Comparison of ENCODE assay signal across 1 cellular context in the genomic region with DNA sequence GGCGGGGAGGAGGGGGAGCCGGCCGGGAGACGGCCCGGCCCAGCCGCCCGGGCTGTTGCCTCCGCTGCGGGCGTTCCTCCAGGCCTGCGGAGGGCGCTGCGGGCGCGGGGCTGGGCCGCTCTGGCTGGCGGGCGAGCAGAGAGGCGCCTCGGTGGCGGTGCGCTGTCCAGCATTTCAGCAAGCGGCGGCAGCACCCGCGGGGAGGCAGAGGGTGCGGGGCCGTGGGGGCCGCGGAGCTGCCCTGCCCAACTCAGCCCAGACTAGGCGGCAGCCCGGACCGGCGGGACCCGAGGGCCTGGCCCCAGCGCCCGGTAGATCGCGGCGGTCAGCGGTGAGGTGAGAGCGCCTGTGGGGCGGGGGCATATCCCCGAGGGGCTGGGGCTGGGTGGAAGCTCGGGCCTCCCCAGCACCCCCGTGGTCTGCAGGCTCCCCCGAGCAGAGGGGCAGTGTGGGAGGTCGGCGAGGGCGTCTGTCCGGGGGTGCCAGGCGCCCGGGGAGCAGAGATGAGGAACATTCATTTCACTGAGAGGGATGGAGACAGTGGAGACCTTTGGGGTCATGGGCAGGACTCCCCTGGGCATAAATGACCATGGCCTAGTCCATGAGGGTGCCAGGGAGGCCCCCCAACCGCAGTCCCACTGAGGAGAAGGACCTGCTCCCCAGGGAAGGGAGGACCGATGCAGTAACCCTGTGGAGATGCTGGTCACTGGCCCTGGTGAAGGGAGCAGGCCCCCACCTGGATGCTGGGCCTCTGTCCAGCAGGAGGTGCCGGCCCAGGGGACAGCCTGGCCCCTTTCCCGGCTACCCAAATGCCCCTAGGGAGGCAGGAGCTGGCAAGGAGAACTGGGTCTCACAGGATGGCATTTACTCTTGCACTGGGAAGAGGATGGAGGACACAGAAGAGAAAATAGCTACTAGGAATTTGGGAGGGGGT.
A peak's percentile ranks its signal among the peaks of the same experiment; 100 is the strongest.
TF ChIP-seq lines count a peak whose summit lies in the region.

A gene with protein sequence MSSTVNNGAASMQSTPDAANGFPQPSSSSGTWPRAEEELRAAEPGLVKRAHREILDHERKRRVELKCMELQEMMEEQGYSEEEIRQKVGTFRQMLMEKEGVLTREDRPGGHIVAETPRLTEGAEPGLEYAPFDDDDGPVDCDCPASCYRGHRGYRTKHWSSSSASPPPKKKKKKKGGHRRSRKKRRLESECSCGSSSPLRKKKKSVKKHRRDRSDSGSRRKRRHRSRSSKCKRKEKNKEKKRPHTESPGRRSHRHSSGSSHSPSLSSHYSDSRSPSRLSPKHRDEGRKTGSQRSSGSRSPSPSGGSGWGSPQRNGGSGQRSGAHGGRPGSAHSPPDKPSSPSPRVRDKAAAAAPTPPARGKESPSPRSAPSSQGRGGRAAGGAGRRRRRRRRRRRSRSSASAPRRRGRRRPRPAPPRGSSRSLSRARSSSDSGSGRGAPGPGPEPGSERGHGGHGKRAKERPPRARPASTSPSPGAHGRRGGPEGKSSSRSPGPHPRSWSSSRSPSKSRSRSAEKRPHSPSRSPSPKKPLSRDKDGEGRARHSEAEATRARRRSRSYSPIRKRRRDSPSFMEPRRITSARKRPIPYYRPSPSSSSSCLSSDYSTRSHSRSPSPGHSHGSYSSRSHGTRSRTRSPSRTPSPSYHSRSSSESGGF (plus strand): TSS at position 165 of the 934 bp plus-strand sequence. CDS start 33,171 bp downstream, outside the sequence.

TF ChIP-seq in K562, 482 proteins besides CTCF, POLR2A, EP300 and RAD21 (continued from another document and continues in another):
- TF ChIP-seq PHF20 (IDR thresholded peaks at IDR 0.05; ENCODE audit: partially characterized antibody) (no peak), RFX1 (IDR thresholded peaks at IDR 0.05) (no peak), ZC3H8 (IDR thresholded peaks at IDR 0.05) (no peak), PURB (CRISPR knock-in tag; IDR thresholded peaks at IDR 0.05; ENCODE audit: low read depth) (no peak), MAFK (IDR thresholded peaks at IDR 0.05; ENCODE audit: low read length) (no peak), NR1H2 (CRISPR knock-in tag; IDR thresholded peaks at IDR 0.05) (peak; percentile 92; the same call in 1 of the 2 replicates), KLF13 (tag; IDR thresholded peaks at IDR 0.05; ENCODE audit: borderline replicate concordance, low read depth) (no peak), CBFB (CRISPR knock-in tag; IDR thresholded peaks at IDR 0.05) (peak; percentile 19; the same call in 1 of the 2 replicates), ZNF263 (CRISPR knock-in tag; IDR thresholded peaks at IDR 0.05; ENCODE audit: borderline replicate concordance) (peak; percentile 80), PYGO2 (tag; IDR thresholded peaks at IDR 0.05) (no peak), TAF7 (tag; IDR thresholded peaks at IDR 0.05) (no peak), FOXK1 (CRISPR knock-in tag; IDR thresholded peaks at IDR 0.05; ENCODE audit: borderline replicate concordance) (no peak), ZNF224 (CRISPR knock-in tag; IDR thresholded peaks at IDR 0.05) (peak; percentile 74; the same call in 1 of the 2 replicates), NFIC (IDR thresholded peaks at IDR 0.05) (no peak; the same call in 1 of the 2 replicates), TCF3 (CRISPR knock-in tag; IDR thresholded peaks at IDR 0.05) (peak; percentile 42), SMARCB1 (IDR thresholded peaks at IDR 0.05; ENCODE audit: insufficient read length, low read depth) (no peak), ESRRA (IDR thresholded peaks at IDR 0.05; ENCODE audit: borderline replicate concordance, low read depth) (peak; percentile 50; the same call in 1 of the 2 replicates), TOE1 (IDR thresholded peaks at IDR 0.05; ENCODE audit: borderline replicate concordance) (no peak), TOE1 (CRISPR knock-in tag; IDR thresholded peaks at IDR 0.05; ENCODE audit: borderline replicate concordance, low read depth) (peak; percentile 94), ETV6 (IDR thresholded peaks at IDR 0.05; ENCODE audit: borderline replicate concordance in 1 of 2, low read depth in 2 of 2, low read length in 1 of 2) (no peak), ETV6 (CRISPR knock-in tag; IDR thresholded peaks at IDR 0.05; ENCODE audit: borderline replicate concordance) (peak; percentile 50; the same call in 1 of the 2 replicates), NFYB (IDR thresholded peaks at IDR 0.05; ENCODE audit: extremely low read depth, insufficient read length) (no peak), SAFB2 (IDR thresholded peaks at IDR 0.05; ENCODE audit: borderline replicate concordance, low read depth, low read length, severe bottlenecking) (no peak), SMC3 (conservative IDR thresholded peaks at IDR 0.05; ENCODE audit: insufficient read depth, low read depth, low read length) (no peak; the same call in 1 of the 2 replicates), CCNT2 (IDR thresholded peaks at IDR 0.05; ENCODE audit: borderline replicate concordance, extremely low read depth, insufficient read length, low read depth, low read length) (peak; percentile 89), GABPA (tag; conservative IDR thresholded peaks at IDR 0.05; ENCODE audit: low read depth) (no peak), RUNX1 (IDR thresholded peaks at IDR 0.05; ENCODE audit: low read depth) (no peak), ZNF75A (CRISPR knock-in tag; IDR thresholded peaks at IDR 0.05) (no peak), BDP1 (IDR thresholded peaks at IDR 0.05; ENCODE audit: insufficient read depth, insufficient read length) (no peak), TARDBP (IDR thresholded peaks at IDR 0.05) (no peak), SREBF1 (IDR thresholded peaks at IDR 0.05; ENCODE audit: borderline replicate concordance, low read depth, low read length) (no peak)
- TF ChIP-seq, protein P1, sequence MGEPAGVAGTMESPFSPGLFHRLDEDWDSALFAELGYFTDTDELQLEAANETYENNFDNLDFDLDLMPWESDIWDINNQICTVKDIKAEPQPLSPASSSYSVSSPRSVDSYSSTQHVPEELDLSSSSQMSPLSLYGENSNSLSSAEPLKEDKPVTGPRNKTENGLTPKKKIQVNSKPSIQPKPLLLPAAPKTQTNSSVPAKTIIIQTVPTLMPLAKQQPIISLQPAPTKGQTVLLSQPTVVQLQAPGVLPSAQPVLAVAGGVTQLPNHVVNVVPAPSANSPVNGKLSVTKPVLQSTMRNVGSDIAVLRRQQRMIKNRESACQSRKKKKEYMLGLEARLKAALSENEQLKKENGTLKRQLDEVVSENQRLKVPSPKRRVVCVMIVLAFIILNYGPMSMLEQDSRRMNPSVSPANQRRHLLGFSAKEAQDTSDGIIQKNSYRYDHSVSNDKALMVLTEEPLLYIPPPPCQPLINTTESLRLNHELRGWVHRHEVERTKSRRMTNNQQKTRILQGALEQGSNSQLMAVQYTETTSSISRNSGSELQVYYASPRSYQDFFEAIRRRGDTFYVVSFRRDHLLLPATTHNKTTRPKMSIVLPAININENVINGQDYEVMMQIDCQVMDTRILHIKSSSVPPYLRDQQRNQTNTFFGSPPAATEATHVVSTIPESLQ (CRISPR knock-in tag; IDR thresholded peaks at IDR 0.05), result peak; percentile 97
- TF ChIP-seq, protein P2, sequence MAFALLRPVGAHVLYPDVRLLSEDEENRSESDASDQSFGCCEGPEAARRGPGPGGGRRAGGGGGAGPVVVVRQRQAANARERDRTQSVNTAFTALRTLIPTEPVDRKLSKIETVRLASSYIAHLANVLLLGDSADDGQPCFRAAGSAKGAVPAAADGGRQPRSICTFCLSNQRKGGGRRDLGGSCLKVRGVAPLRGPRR (CRISPR knock-in tag; IDR thresholded peaks at IDR 0.05), result no peak
- TF ChIP-seq, protein P3, sequence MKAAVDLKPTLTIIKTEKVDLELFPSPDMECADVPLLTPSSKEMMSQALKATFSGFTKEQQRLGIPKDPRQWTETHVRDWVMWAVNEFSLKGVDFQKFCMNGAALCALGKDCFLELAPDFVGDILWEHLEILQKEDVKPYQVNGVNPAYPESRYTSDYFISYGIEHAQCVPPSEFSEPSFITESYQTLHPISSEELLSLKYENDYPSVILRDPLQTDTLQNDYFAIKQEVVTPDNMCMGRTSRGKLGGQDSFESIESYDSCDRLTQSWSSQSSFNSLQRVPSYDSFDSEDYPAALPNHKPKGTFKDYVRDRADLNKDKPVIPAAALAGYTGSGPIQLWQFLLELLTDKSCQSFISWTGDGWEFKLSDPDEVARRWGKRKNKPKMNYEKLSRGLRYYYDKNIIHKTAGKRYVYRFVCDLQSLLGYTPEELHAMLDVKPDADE (conservative IDR thresholded peaks at IDR 0.05; ENCODE audit: control insufficient read depth, low read depth, low read length), result peak; percentile 85
- TF ChIP-seq, protein P4, sequence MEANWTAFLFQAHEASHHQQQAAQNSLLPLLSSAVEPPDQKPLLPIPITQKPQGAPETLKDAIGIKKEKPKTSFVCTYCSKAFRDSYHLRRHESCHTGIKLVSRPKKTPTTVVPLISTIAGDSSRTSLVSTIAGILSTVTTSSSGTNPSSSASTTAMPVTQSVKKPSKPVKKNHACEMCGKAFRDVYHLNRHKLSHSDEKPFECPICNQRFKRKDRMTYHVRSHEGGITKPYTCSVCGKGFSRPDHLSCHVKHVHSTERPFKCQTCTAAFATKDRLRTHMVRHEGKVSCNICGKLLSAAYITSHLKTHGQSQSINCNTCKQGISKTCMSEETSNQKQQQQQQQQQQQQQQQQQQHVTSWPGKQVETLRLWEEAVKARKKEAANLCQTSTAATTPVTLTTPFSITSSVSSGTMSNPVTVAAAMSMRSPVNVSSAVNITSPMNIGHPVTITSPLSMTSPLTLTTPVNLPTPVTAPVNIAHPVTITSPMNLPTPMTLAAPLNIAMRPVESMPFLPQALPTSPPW (CRISPR knock-in tag; IDR thresholded peaks at IDR 0.05), result peak; percentile 86
- TF ChIP-seq, protein P5, sequence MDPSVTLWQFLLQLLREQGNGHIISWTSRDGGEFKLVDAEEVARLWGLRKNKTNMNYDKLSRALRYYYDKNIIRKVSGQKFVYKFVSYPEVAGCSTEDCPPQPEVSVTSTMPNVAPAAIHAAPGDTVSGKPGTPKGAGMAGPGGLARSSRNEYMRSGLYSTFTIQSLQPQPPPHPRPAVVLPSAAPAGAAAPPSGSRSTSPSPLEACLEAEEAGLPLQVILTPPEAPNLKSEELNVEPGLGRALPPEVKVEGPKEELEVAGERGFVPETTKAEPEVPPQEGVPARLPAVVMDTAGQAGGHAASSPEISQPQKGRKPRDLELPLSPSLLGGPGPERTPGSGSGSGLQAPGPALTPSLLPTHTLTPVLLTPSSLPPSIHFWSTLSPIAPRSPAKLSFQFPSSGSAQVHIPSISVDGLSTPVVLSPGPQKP (CRISPR knock-in tag; IDR thresholded peaks at IDR 0.05), result no peak
- TF ChIP-seq, protein P6, sequence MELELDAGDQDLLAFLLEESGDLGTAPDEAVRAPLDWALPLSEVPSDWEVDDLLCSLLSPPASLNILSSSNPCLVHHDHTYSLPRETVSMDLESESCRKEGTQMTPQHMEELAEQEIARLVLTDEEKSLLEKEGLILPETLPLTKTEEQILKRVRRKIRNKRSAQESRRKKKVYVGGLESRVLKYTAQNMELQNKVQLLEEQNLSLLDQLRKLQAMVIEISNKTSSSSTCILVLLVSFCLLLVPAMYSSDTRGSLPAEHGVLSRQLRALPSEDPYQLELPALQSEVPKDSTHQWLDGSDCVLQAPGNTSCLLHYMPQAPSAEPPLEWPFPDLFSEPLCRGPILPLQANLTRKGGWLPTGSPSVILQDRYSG (tag; conservative IDR thresholded peaks at IDR 0.05; ENCODE audit: low read depth), result no peak
- TF ChIP-seq, protein P7, sequence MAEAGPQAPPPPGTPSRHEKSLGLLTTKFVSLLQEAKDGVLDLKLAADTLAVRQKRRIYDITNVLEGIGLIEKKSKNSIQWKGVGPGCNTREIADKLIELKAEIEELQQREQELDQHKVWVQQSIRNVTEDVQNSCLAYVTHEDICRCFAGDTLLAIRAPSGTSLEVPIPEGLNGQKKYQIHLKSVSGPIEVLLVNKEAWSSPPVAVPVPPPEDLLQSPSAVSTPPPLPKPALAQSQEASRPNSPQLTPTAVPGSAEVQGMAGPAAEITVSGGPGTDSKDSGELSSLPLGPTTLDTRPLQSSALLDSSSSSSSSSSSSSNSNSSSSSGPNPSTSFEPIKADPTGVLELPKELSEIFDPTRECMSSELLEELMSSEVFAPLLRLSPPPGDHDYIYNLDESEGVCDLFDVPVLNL (CRISPR knock-in tag; IDR thresholded peaks at IDR 0.05; ENCODE audit: low read depth), result peak; percentile 77; the same call in 1 of the 2 replicates
- TF ChIP-seq, protein P8, sequence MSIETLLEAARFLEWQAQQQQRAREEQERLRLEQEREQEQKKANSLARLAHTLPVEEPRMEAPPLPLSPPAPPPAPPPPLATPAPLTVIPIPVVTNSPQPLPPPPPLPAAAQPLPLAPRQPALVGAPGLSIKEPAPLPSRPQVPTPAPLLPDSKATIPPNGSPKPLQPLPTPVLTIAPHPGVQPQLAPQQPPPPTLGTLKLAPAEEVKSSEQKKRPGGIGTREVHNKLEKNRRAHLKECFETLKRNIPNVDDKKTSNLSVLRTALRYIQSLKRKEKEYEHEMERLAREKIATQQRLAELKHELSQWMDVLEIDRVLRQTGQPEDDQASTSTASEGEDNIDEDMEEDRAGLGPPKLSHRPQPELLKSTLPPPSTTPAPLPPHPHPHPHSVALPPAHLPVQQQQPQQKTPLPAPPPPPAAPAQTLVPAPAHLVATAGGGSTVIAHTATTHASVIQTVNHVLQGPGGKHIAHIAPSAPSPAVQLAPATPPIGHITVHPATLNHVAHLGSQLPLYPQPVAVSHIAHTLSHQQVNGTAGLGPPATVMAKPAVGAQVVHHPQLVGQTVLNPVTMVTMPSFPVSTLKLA (conservative IDR thresholded peaks at IDR 0.05), result no peak
- TF ChIP-seq, protein P9, sequence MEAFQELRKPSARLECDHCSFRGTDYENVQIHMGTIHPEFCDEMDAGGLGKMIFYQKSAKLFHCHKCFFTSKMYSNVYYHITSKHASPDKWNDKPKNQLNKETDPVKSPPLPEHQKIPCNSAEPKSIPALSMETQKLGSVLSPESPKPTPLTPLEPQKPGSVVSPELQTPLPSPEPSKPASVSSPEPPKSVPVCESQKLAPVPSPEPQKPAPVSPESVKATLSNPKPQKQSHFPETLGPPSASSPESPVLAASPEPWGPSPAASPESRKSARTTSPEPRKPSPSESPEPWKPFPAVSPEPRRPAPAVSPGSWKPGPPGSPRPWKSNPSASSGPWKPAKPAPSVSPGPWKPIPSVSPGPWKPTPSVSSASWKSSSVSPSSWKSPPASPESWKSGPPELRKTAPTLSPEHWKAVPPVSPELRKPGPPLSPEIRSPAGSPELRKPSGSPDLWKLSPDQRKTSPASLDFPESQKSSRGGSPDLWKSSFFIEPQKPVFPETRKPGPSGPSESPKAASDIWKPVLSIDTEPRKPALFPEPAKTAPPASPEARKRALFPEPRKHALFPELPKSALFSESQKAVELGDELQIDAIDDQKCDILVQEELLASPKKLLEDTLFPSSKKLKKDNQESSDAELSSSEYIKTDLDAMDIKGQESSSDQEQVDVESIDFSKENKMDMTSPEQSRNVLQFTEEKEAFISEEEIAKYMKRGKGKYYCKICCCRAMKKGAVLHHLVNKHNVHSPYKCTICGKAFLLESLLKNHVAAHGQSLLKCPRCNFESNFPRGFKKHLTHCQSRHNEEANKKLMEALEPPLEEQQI (IDR thresholded peaks at IDR 0.05), result no peak
- TF ChIP-seq, protein P10, sequence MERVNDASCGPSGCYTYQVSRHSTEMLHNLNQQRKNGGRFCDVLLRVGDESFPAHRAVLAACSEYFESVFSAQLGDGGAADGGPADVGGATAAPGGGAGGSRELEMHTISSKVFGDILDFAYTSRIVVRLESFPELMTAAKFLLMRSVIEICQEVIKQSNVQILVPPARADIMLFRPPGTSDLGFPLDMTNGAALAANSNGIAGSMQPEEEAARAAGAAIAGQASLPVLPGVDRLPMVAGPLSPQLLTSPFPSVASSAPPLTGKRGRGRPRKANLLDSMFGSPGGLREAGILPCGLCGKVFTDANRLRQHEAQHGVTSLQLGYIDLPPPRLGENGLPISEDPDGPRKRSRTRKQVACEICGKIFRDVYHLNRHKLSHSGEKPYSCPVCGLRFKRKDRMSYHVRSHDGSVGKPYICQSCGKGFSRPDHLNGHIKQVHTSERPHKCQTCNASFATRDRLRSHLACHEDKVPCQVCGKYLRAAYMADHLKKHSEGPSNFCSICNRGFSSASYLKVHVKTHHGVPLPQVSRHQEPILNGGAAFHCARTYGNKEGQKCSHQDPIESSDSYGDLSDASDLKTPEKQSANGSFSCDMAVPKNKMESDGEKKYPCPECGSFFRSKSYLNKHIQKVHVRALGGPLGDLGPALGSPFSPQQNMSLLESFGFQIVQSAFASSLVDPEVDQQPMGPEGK (CRISPR knock-in tag; IDR thresholded peaks at IDR 0.05; ENCODE audit: borderline replicate concordance), result no peak
